ENCODE assay signal across 1 cellular context in the genomic region with DNA sequence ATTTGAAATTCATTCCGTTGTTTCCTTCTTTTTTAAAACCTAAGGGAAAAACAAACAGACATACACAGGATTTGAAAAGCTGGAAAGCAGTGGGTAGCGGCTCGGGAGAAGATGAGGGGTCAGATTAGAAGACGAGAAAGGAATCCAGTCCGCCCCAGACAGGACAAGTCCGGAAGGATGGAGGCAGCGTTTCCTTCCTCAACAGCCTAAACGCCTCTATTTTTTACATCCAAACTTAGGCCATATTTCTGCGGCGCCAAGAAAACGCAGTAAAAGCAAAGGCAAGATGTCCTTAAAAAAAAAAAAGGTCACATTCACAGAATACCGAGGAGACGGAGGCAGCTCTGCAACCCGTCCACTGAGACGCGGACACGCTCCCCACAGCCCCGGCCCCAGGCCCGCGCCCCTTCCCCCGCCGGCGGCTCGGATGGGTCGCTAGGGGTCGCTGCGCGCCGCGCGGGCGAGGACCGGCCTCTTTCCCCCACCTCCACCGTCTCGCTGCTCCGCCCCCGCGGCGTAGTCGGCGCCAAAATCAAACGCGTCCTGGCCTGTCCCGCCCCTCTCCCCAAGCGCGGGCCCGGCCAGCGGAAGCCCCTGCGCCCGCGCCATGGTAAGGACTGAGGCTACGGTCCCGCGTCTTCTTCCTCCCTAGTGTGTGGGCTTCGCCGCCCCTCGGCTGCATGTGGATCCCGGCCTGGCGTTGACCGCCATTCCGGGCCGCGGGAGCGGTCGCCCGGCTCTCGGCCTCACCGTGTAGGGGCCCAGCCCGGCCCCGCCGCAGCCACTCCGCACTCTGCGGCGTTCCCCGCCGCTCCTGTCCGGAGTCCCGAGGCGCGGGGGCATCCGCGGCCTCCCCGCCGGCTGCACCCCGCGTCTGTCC.
TF ChIP-seq lines count a peak whose summit lies in the region.

A gene with protein sequence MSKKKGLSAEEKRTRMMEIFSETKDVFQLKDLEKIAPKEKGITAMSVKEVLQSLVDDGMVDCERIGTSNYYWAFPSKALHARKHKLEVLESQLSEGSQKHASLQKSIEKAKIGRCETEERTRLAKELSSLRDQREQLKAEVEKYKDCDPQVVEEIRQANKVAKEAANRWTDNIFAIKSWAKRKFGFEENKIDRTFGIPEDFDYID (plus strand): TSS at position 558 of the 880 bp plus-strand sequence. CDS start 50 bp downstream, at position 608.

TF ChIP-seq in HEK293, 187 proteins besides CTCF, POLR2A, EP300 and RAD21 (continued from another document and continues in another):
- TF ChIP-seq, protein P1, sequence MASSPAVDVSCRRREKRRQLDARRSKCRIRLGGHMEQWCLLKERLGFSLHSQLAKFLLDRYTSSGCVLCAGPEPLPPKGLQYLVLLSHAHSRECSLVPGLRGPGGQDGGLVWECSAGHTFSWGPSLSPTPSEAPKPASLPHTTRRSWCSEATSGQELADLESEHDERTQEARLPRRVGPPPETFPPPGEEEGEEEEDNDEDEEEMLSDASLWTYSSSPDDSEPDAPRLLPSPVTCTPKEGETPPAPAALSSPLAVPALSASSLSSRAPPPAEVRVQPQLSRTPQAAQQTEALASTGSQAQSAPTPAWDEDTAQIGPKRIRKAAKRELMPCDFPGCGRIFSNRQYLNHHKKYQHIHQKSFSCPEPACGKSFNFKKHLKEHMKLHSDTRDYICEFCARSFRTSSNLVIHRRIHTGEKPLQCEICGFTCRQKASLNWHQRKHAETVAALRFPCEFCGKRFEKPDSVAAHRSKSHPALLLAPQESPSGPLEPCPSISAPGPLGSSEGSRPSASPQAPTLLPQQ (tag by site-specific recombination; IDR thresholded peaks at IDR 0.05) = peak; percentile 64; the same call in 1 of the 2 replicates
- TF ChIP-seq PRDM1 (tag by site-specific recombination; IDR thresholded peaks at IDR 0.05) (no peak), TRIM28 (IDR thresholded peaks at IDR 0.05; ENCODE audit: borderline replicate concordance, low read length) (no peak), MYNN (tag by site-specific recombination; IDR thresholded peaks at IDR 0.05; ENCODE audit: borderline replicate concordance) (no peak), ZNF335 (tag by site-specific recombination; conservative IDR thresholded peaks at IDR 0.05) (no peak; the same call in 1 of the 2 replicates), ZNF549 (tag by site-specific recombination; IDR thresholded peaks at IDR 0.05) (no peak), ZNF623 (tag by site-specific recombination; IDR thresholded peaks at IDR 0.05) (no peak), ZNF324 (tag by site-specific recombination; IDR thresholded peaks at IDR 0.05) (no peak), MZF1 (tag by site-specific recombination; IDR thresholded peaks at IDR 0.05; ENCODE audit: borderline replicate concordance) (no peak), GLI2 (tag by site-specific recombination; IDR thresholded peaks at IDR 0.05; ENCODE audit: borderline replicate concordance, low read depth) (no peak), EGR2 (tag by site-specific recombination; IDR thresholded peaks at IDR 0.05; ENCODE audit: low read depth) (peak; percentile 84), ZNF132 (tag by site-specific recombination; IDR thresholded peaks at IDR 0.05; ENCODE audit: borderline replicate concordance) (no peak), ZBTB48 (tag by site-specific recombination; IDR thresholded peaks at IDR 0.05) (no peak), ZSCAN30 (tag by site-specific recombination; IDR thresholded peaks at IDR 0.05) (peak; percentile 31; the same call in 1 of the 2 replicates), TCF7L2 (IDR thresholded peaks at IDR 0.05; ENCODE audit: borderline replicate concordance, low read depth, low read length) (0 out of 2 replicates have a peak, but pooled peaks have one; percentile 20), ZNF211 (tag by site-specific recombination; IDR thresholded peaks at IDR 0.05; ENCODE audit: low read depth) (no peak), HOXC10 (CRISPR knock-in tag; IDR thresholded peaks at IDR 0.05) (no peak), ZNF24 (tag by site-specific recombination; IDR thresholded peaks at IDR 0.05) (no peak), ZNF202 (tag by site-specific recombination; IDR thresholded peaks at IDR 0.05; ENCODE audit: borderline replicate concordance) (no peak), KLF1 (tag by site-specific recombination; IDR thresholded peaks at IDR 0.05) (peak; percentile 43; the same call in 1 of the 2 replicates), ZNF785 (tag by site-specific recombination; IDR thresholded peaks at IDR 0.05) (no peak), YY1 (tag by site-specific recombination; IDR thresholded peaks at IDR 0.05) (peak; percentile 73; the same call in 1 of the 2 replicates), ZNF146 (tag by site-specific recombination; IDR thresholded peaks at IDR 0.05) (no peak), ZNF560 (tag by site-specific recombination; IDR thresholded peaks at IDR 0.05; ENCODE audit: borderline replicate concordance) (no peak), OSR2 (tag by site-specific recombination; IDR thresholded peaks at IDR 0.05) (no peak), ZNF112 (tag by site-specific recombination; IDR thresholded peaks at IDR 0.05) (no peak), HOXD13 (CRISPR knock-in tag; IDR thresholded peaks at IDR 0.05; ENCODE audit: borderline replicate concordance) (no peak), ZNF404 (tag by site-specific recombination; IDR thresholded peaks at IDR 0.05) (no peak)
- TF ChIP-seq, protein P2, sequence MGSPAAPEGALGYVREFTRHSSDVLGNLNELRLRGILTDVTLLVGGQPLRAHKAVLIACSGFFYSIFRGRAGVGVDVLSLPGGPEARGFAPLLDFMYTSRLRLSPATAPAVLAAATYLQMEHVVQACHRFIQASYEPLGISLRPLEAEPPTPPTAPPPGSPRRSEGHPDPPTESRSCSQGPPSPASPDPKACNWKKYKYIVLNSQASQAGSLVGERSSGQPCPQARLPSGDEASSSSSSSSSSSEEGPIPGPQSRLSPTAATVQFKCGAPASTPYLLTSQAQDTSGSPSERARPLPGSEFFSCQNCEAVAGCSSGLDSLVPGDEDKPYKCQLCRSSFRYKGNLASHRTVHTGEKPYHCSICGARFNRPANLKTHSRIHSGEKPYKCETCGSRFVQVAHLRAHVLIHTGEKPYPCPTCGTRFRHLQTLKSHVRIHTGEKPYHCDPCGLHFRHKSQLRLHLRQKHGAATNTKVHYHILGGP (tag by site-specific recombination; IDR thresholded peaks at IDR 0.05) = no peak
- TF ChIP-seq, protein P3, sequence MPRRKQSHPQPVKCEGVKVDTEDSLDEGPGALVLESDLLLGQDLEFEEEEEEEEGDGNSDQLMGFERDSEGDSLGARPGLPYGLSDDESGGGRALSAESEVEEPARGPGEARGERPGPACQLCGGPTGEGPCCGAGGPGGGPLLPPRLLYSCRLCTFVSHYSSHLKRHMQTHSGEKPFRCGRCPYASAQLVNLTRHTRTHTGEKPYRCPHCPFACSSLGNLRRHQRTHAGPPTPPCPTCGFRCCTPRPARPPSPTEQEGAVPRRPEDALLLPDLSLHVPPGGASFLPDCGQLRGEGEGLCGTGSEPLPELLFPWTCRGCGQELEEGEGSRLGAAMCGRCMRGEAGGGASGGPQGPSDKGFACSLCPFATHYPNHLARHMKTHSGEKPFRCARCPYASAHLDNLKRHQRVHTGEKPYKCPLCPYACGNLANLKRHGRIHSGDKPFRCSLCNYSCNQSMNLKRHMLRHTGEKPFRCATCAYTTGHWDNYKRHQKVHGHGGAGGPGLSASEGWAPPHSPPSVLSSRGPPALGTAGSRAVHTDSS (tag by site-specific recombination; IDR thresholded peaks at IDR 0.05) = no peak
- TF ChIP-seq, protein P4, sequence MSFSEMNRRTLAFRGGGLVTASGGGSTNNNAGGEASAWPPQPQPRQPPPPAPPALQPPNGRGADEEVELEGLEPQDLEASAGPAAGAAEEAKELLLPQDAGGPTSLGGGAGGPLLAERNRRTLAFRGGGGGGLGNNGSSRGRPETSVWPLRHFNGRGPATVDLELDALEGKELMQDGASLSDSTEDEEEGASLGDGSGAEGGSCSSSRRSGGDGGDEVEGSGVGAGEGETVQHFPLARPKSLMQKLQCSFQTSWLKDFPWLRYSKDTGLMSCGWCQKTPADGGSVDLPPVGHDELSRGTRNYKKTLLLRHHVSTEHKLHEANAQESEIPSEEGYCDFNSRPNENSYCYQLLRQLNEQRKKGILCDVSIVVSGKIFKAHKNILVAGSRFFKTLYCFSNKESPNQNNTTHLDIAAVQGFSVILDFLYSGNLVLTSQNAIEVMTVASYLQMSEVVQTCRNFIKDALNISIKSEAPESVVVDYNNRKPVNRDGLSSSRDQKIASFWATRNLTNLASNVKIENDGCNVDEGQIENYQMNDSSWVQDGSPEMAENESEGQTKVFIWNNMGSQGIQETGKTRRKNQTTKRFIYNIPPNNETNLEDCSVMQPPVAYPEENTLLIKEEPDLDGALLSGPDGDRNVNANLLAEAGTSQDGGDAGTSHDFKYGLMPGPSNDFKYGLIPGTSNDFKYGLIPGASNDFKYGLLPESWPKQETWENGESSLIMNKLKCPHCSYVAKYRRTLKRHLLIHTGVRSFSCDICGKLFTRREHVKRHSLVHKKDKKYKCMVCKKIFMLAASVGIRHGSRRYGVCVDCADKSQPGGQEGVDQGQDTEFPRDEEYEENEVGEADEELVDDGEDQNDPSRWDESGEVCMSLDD (tag by site-specific recombination; IDR thresholded peaks at IDR 0.05) = no peak
- TF ChIP-seq, protein P5, sequence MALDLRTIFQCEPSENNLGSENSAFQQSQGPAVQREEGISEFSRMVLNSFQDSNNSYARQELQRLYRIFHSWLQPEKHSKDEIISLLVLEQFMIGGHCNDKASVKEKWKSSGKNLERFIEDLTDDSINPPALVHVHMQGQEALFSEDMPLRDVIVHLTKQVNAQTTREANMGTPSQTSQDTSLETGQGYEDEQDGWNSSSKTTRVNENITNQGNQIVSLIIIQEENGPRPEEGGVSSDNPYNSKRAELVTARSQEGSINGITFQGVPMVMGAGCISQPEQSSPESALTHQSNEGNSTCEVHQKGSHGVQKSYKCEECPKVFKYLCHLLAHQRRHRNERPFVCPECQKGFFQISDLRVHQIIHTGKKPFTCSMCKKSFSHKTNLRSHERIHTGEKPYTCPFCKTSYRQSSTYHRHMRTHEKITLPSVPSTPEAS (tag by site-specific recombination; IDR thresholded peaks at IDR 0.05) = no peak
- TF ChIP-seq, protein P6, sequence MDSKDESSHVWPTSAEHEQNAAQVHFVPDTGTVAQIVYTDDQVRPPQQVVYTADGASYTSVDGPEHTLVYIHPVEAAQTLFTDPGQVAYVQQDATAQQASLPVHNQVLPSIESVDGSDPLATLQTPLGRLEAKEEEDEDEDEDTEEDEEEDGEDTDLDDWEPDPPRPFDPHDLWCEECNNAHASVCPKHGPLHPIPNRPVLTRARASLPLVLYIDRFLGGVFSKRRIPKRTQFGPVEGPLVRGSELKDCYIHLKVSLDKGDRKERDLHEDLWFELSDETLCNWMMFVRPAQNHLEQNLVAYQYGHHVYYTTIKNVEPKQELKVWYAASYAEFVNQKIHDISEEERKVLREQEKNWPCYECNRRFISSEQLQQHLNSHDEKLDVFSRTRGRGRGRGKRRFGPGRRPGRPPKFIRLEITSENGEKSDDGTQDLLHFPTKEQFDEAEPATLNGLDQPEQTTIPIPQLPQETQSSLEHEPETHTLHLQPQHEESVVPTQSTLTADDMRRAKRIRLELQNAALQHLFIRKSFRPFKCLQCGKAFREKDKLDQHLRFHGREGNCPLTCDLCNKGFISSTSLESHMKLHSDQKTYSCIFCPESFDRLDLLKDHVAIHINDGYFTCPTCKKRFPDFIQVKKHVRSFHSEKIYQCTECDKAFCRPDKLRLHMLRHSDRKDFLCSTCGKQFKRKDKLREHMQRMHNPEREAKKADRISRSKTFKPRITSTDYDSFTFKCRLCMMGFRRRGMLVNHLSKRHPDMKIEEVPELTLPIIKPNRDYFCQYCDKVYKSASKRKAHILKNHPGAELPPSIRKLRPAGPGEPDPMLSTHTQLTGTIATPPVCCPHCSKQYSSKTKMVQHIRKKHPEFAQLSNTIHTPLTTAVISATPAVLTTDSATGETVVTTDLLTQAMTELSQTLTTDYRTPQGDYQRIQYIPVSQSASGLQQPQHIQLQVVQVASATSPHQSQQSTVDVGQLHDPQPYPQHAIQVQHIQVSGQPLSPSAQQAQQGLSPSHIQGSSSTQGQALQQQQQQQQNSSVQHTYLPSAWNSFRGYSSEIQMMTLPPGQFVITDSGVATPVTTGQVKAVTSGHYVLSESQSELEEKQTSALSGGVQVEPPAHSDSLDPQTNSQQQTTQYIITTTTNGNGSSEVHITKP (tag by site-specific recombination; IDR thresholded peaks at IDR 0.05) = peak; percentile 14
- TF ChIP-seq, protein P7, sequence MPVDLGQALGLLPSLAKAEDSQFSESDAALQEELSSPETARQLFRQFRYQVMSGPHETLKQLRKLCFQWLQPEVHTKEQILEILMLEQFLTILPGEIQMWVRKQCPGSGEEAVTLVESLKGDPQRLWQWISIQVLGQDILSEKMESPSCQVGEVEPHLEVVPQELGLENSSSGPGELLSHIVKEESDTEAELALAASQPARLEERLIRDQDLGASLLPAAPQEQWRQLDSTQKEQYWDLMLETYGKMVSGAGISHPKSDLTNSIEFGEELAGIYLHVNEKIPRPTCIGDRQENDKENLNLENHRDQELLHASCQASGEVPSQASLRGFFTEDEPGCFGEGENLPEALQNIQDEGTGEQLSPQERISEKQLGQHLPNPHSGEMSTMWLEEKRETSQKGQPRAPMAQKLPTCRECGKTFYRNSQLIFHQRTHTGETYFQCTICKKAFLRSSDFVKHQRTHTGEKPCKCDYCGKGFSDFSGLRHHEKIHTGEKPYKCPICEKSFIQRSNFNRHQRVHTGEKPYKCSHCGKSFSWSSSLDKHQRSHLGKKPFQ (tag by site-specific recombination; IDR thresholded peaks at IDR 0.05) = no peak
- TF ChIP-seq, protein P8, sequence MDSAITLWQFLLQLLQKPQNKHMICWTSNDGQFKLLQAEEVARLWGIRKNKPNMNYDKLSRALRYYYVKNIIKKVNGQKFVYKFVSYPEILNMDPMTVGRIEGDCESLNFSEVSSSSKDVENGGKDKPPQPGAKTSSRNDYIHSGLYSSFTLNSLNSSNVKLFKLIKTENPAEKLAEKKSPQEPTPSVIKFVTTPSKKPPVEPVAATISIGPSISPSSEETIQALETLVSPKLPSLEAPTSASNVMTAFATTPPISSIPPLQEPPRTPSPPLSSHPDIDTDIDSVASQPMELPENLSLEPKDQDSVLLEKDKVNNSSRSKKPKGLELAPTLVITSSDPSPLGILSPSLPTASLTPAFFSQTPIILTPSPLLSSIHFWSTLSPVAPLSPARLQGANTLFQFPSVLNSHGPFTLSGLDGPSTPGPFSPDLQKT (IDR thresholded peaks at IDR 0.05; ENCODE audit: borderline replicate concordance, low read depth, low read length) = no peak
